ENCODE assay signal across 8 cellular contexts in the genomic region with DNA sequence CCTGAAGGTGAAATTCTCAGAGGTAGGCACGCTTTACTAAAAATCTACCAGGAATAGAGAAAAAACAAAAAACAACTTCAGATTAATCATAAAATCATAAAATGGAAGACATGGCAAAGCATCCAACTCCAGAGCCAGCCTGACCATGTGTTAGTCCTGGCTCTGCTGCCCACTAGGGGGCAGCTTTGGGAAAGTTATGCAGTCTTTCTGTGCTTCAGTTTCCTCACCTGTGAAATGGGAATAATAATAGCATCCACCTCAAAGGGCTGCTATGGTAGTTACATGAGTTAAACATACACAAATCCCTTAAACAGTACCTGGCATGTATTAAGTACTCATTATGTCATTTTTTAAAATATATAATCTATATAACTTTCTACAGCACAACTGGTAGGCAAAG. TPM values are rescaled to one million over a fixed set of nuclear protein-coding genes. Genes with fewer than 3 reads are reported as not detected.
A peak's percentile ranks its signal among the peaks of the same experiment; 100 is the strongest.
DNase-seq lines count a peak whose midpoint lies in the region; ATAC-seq and TF ChIP-seq lines count a peak whose summit lies in the region.
"Had no signal": no experiment of that assay in that cellular context is flagged by ENCODE, and none has a peak within 500 bp of the region (broad histone marks: within the 10 kb centered on the region; RNA-seq: fewer than 3 reads in every experiment).

No MANE protein-coding gene starts in this region.

- H3K36me3 ChIP-seq in adipocyte (ENCODE audit: control insufficient read depth, insufficient read depth, low read length, severe bottlenecking) (no peaks in the 10 kb centered on the region), lower lobe of right lung (no peaks in the 10 kb centered on the region)

- peak; percentile 78 for TF ChIP-seq CTCF in GM12865 (IDR thresholded peaks at IDR 0.05; ENCODE audit: insufficient read depth, low read depth, low read length, missing control alignments)
- TF ChIP-seq CTCF in lower lobe of right lung (IDR thresholded peaks at IDR 0.05), result peak; percentile 53

- H3K9me3 ChIP-seq in adipocyte (ENCODE audit: control insufficient read depth, low read length) (no peaks in the 10 kb centered on the region), lower lobe of right lung (no peaks in the 10 kb centered on the region)

- H3K4me1 ChIP-seq in adipocyte (ENCODE audit: control insufficient read depth, insufficient read depth, low read length), result no peaks in the 10 kb centered on the region
- peaks cover 3% of the 10 kb centered on the region for H3K4me1 ChIP-seq in lower lobe of right lung

- no peak overlapping the region for H3K9ac ChIP-seq in adipocyte (ENCODE audit: low read length)

- H3K27ac ChIP-seq in lower lobe of right lung, result no peak overlapping the region

- H3K4me3 ChIP-seq in GM12865 (ENCODE audit: low read depth, low read length) (no peak overlapping the region), adipocyte (ENCODE audit: low read length) (no peak overlapping the region), lower lobe of right lung (no peak overlapping the region)

- H3K27me3 ChIP-seq in adipocyte (replicated peaks; ENCODE audit: control insufficient read depth, insufficient read depth, low read length), result no peaks in the 10 kb centered on the region
- H3K27me3 ChIP-seq in lower lobe of right lung (ENCODE audit: low read depth), result no peaks in the 10 kb centered on the region

- ATAC-seq in lower lobe of right lung, result no peak
- ATAC-seq in sciatic nerve, result no peak
- ATAC-seq in HG02678 (IDR thresholded peaks at IDR 0.05; ENCODE audit: unreplicated experiment), result no peak

- intact Hi-C loops in lower lobe of right lung (cut with DNase I), result no loop called here
- intact Hi-C loops in sciatic nerve (cut with DNase I), result no loop called here

- DNase-seq in GM12865 (ENCODE audit: low read depth) (peak; percentile 64), HT1080 (ENCODE audit: low read depth) (peak; percentile 40), adipocyte (ENCODE audit: low read depth) (peak; percentile 24), lower lobe of right lung (peak; percentile 55), sciatic nerve (ENCODE audit: low spot score) (no peak), AG08395 (ENCODE audit: low spot score) (no peak)

RNA-seq across cellular contexts. Expression of a gene that starts 52.3 kb away (rescaled TPM):
- 5.8 and 9.9 TPM in 2 replicates for total RNA-seq in HT1080 (2014; rRNA removed; shearing (Covaris generic))
- polyA plus RNA-seq in HT1080 (2015; cell fraction: cytosol; rRNA removed), result 15.3 and 21.6 TPM in 2 replicates
- polyA plus RNA-seq in HT1080 (2015; cell fraction: nucleus; rRNA removed), result 45.6 and 49.0 TPM in 2 replicates
- total RNA-seq in lower lobe of right lung (27.2 TPM), sciatic nerve (4.7 TPM)
- polyA plus RNA-seq: IgD-negative memory B cell had no signal

Comparison
In these comparisons a context has a peak if more than half of its experiments do, and no peak if none do; other contexts are left out.
1. DNase-seq: peak in GM12865 (single experiment), HT1080 (single experiment), adipocyte (single experiment) and lower lobe of right lung (single experiment); none in sciatic nerve (single experiment) and AG08395 (single experiment).